10 cellular contexts compared by ENCODE assay signal in genomic region chr11:45021692-45022130, GRCh38.
A peak's percentile ranks its signal among the peaks of the same experiment; 100 is the strongest.
DNase-seq lines count a peak whose midpoint lies in the region; ATAC-seq and TF ChIP-seq lines count a peak whose summit lies in the region.
"Had no signal": no experiment of that assay in that cellular context is flagged by ENCODE, and none has a peak within 500 bp of the region (broad histone marks: within the 10 kb centered on the region; RNA-seq: fewer than 3 reads in every experiment).

No MANE protein-coding gene starts in this region.

- H3K36me3 ChIP-seq in neural progenitor cell: no peaks in the 10 kb centered on the region
- no peaks in the 10 kb centered on the region for H3K36me3 ChIP-seq in brain microvascular endothelial cell (replicated peaks)
- H3K36me3 ChIP-seq: stomach had no signal

- H3K4me3 Mint-ChIP-seq in neural progenitor cell: no peak overlapping the region
- H3K4me3 Mint-ChIP-seq in activated CD4-positive, alpha-beta T cell treated with anti-CD3 and anti-CD28 coated beads, Interleukin-2, amount 10 ng/mL, durations not matched to agents 7 days and 5 days: no peak overlapping the region
- H3K4me3 Mint-ChIP-seq: activated naive CD4-positive, alpha-beta T cell treated with anti-CD3 and anti-CD28 coated beads, Interleukin-2, amount 50 U/mL, for 24 hours had no signal

- peak overlapping the region; percentile 31 for H3K4me2 ChIP-seq in neural progenitor cell

- H3K27me3 Mint-ChIP-seq in neural progenitor cell (ENCODE audit: insufficient read depth, low read depth): peaks cover 10% of the 10 kb centered on the region
- peaks cover 4% of the 10 kb centered on the region for H3K27me3 Mint-ChIP-seq in activated CD4-positive, alpha-beta T cell treated with anti-CD3 and anti-CD28 coated beads, Interleukin-2, amount 10 ng/mL, durations not matched to agents 7 days and 5 days

- no peak overlapping the region for H3K9ac ChIP-seq in neural progenitor cell

- ATAC-seq in HG03108 (IDR thresholded peaks at IDR 0.05; ENCODE audit: unreplicated experiment): no peak

- peaks cover 6% of the 10 kb centered on the region for H3F3A ChIP-seq in neural progenitor cell (ENCODE audit: low read depth)

- H4K20me1 ChIP-seq in neural progenitor cell (ENCODE audit: low read depth): no peaks in the 10 kb centered on the region

- POLR2A ChIA-PET in activated CD4-positive, alpha-beta T cell treated with anti-CD3 and anti-CD28 coated beads, Interleukin-2, amount 10 ng/mL, durations not matched to agents 7 days and 5 days (lab: Charles Lee): no interaction called here

- no peak overlapping the region for H3K27ac Mint-ChIP-seq in neural progenitor cell
- H3K27ac Mint-ChIP-seq in activated CD4-positive, alpha-beta T cell treated with anti-CD3 and anti-CD28 coated beads, Interleukin-2, amount 10 ng/mL, durations not matched to agents 7 days and 5 days: no peak overlapping the region
- H3K27ac Mint-ChIP-seq: activated naive CD4-positive, alpha-beta T cell treated with anti-CD3 and anti-CD28 coated beads, Interleukin-2, amount 50 U/mL, for 24 hours had no signal

- no peaks in the 10 kb centered on the region for H3K36me3 Mint-ChIP-seq in neural progenitor cell
- H3K36me3 Mint-ChIP-seq in activated CD4-positive, alpha-beta T cell treated with anti-CD3 and anti-CD28 coated beads, Interleukin-2, amount 10 ng/mL, durations not matched to agents 7 days and 5 days (ENCODE audit: low read depth): no peaks in the 10 kb centered on the region

- H3K27ac ChIP-seq in neural progenitor cell (no peak overlapping the region), brain microvascular endothelial cell (no peak overlapping the region)

- H3K9me3 Mint-ChIP-seq in neural progenitor cell: no peaks in the 10 kb centered on the region
- H3K9me3 Mint-ChIP-seq in activated CD4-positive, alpha-beta T cell treated with anti-CD3 and anti-CD28 coated beads, Interleukin-2, amount 10 ng/mL, durations not matched to agents 7 days and 5 days: no peaks in the 10 kb centered on the region
- H3K9me3 Mint-ChIP-seq: activated naive CD4-positive, alpha-beta T cell treated with anti-CD3 and anti-CD28 coated beads, Interleukin-2, amount 50 U/mL, for 24 hours had no signal

- CTCF ChIA-PET in activated CD4-positive, alpha-beta T cell treated with anti-CD3 and anti-CD28 coated beads, Interleukin-2, amount 10 ng/mL, durations not matched to agents 7 days and 5 days (lab: Charles Lee): no interaction called here

- in situ Hi-C loops in brain microvascular endothelial cell (cut with HindIII; ENCODE audit: low pct_ligation_motif_present, low sequenced_read_pairs): no loop called here

- DNase-seq in D341Med (ENCODE audit: low spot score) (peak; percentile 75), NCI-H2107 (lab: John Stamatoyannopoulos, UW) (peak; percentile 36), fibroblast of peridontal ligament (ENCODE audit: extremely low read depth) (peak; percentile 84), neural progenitor cell (ENCODE audit: low spot score) (peak; percentile 63), brain microvascular endothelial cell (no peak), NCI-H226 (no peak)
- DNase-seq in activated CD4-positive, alpha-beta T cell treated with anti-CD3 and anti-CD28 coated beads, Interleukin-2, amount 10 ng/mL, durations not matched to agents 7 days and 5 days: no peak
- DNase-seq: stomach had no signal

- H3K4me3 ChIP-seq in neural progenitor cell: no peak overlapping the region
- no peak overlapping the region for H3K4me3 ChIP-seq in brain microvascular endothelial cell (ENCODE audit: low read depth, low read length)
- H3K4me3 ChIP-seq: stomach had no signal

- H3K4me1 Mint-ChIP-seq in neural progenitor cell: peaks cover 28% of the 10 kb centered on the region
- H3K4me1 Mint-ChIP-seq in activated CD4-positive, alpha-beta T cell treated with anti-CD3 and anti-CD28 coated beads, Interleukin-2, amount 10 ng/mL, durations not matched to agents 7 days and 5 days: peaks cover 11% of the 10 kb centered on the region

- TF ChIP-seq CTCF in neural progenitor cell (IDR thresholded peaks at IDR 0.05): peak; percentile 24
- no peak for TF ChIP-seq CTCF in brain microvascular endothelial cell (IDR thresholded peaks at IDR 0.05; ENCODE audit: low read depth, low read length, missing control alignments)

- H3K27me3 ChIP-seq in neural progenitor cell (no peaks in the 10 kb centered on the region), brain microvascular endothelial cell (replicated peaks) (peaks cover 5% of the 10 kb centered on the region)

- H3K9me3 ChIP-seq in neural progenitor cell (ENCODE audit: low read depth): no peaks in the 10 kb centered on the region
- H3K9me3 ChIP-seq: stomach had no signal

- H3K79me2 ChIP-seq in neural progenitor cell (ENCODE audit: low read depth): no peaks in the 10 kb centered on the region

- H3K4me1 ChIP-seq in neural progenitor cell: peaks cover 20% of the 10 kb centered on the region

- H2AFZ ChIP-seq in neural progenitor cell (replicated peaks): peak overlapping the region; percentile 83

Comparison
In these comparisons a context has a peak if more than half of its experiments do, and no peak if none do; other contexts are left out.
1. DNase-seq: peak in D341Med (single experiment), NCI-H2107 (single experiment), fibroblast of peridontal ligament (single experiment) and neural progenitor cell (single experiment); none in brain microvascular endothelial cell (single experiment), NCI-H226 (single experiment) and activated CD4-positive, alpha-beta T cell treated with anti-CD3 and anti-CD28 coated beads, Interleukin-2, amount 10 ng/mL, durations not matched to agents 7 days and 5 days (single experiment).